Comparison of ENCODE assay signal across 6 cellular contexts in genomic region chr17:41784207-41784744, GRCh38. TPM values are rescaled to one million over a fixed set of nuclear protein-coding genes. Genes with fewer than 3 reads are reported as not detected.
A peak's percentile ranks its signal among the peaks of the same experiment; 100 is the strongest.
DNase-seq lines count a peak whose midpoint lies in the region; ATAC-seq and TF ChIP-seq lines count a peak whose summit lies in the region.

No MANE protein-coding gene starts in this region.

- H3K9ac ChIP-seq in smooth muscle cell (ENCODE audit: low read depth): peak overlapping the region; percentile 72

- H3K4me2 ChIP-seq in smooth muscle cell: peak overlapping the region; percentile 85

- DNase-seq in LNCaP clone FGC (ENCODE audit: low read depth) (peak; percentile 73), epithelial cell of proximal tubule (ENCODE audit: low read depth) (no peak), smooth muscle cell (lab: John Stamatoyannopoulos, UW; ENCODE audit: unreplicated experiment) (no peak)

- H2AFZ ChIP-seq in smooth muscle cell (ENCODE audit: low read depth): no peak overlapping the region

- peaks cover 22% of the 10 kb centered on the region for H3K4me1 ChIP-seq in smooth muscle cell (ENCODE audit: low read depth)

- H3K27me3 ChIP-seq in smooth muscle cell (ENCODE audit: low read depth): no peaks in the 10 kb centered on the region

- peaks cover 60% of the 10 kb centered on the region for H4K20me1 ChIP-seq in smooth muscle cell (ENCODE audit: low read depth)

- H3K9me3 ChIP-seq in smooth muscle cell (replicated peaks; ENCODE audit: low read depth): no peaks in the 10 kb centered on the region

- 18% methylated on average over 6 of the region's 6 CpGs for WGBS in smooth muscle cell (ENCODE audit: low lambda C conversion rate)

- peak overlapping the region; percentile 60 for H3K27ac ChIP-seq in smooth muscle cell (ENCODE audit: low read depth)

- H3K36me3 ChIP-seq in smooth muscle cell (ENCODE audit: low read depth): no peaks in the 10 kb centered on the region

- H3K4me3 ChIP-seq in LNCaP clone FGC (ENCODE audit: low read depth, low read length): peak overlapping the region; percentile 88
- H3K4me3 ChIP-seq in epithelial cell of proximal tubule (ENCODE audit: low read depth, low read length): peak overlapping the region; percentile 92
- H3K4me3 ChIP-seq in smooth muscle cell: peak overlapping the region; percentile 63

- TF ChIP-seq CTCF in LNCaP clone FGC (IDR thresholded peaks at IDR 0.05; ENCODE audit: control insufficient read depth, extremely low read depth, insufficient read depth) (no peak), epithelial cell of proximal tubule (conservative IDR thresholded peaks at IDR 0.05; ENCODE audit: low read depth, low read length) (no peak), smooth muscle cell (IDR thresholded peaks at IDR 0.05; ENCODE audit: borderline replicate concordance, insufficient read depth, poor library complexity, severe bottlenecking) (no peak)

- peaks cover 61% of the 10 kb centered on the region for H3K79me2 ChIP-seq in smooth muscle cell (ENCODE audit: low read depth)

- ATAC-seq in GM18873 (IDR thresholded peaks at IDR 0.05; ENCODE audit: low FRiP score, unreplicated experiment): no peak
- no peak for ATAC-seq in GM19023 (IDR thresholded peaks at IDR 0.05; ENCODE audit: unreplicated experiment)
- no peak for ATAC-seq in HG03139 (IDR thresholded peaks at IDR 0.05; ENCODE audit: unreplicated experiment)

- H3F3A ChIP-seq in smooth muscle cell (ENCODE audit: low read depth): peaks cover 10% of the 10 kb centered on the region

RNA-seq across cellular contexts. Expression of gene JUP, which starts 2.2 kb away (rescaled TPM):
- total RNA-seq in epithelial cell of proximal tubule (314 and 425 TPM in 2 replicates), smooth muscle cell (167 and 238 TPM in 2 replicates)
- polyA plus RNA-seq in smooth muscle cell: 124 and 277 TPM in 2 replicates

RNA-seq across cellular contexts. Expression of gene P3H4, which starts 27.5 kb away (rescaled TPM):
- total RNA-seq in epithelial cell of proximal tubule: 47.8 and 55.5 TPM in 2 replicates
- 77.4 and 98.6 TPM in 2 replicates for total RNA-seq in smooth muscle cell
- 149 and 186 TPM in 2 replicates for polyA plus RNA-seq in smooth muscle cell

RNA-seq across cellular contexts. Expression of gene FKBP10, which starts 28.5 kb away (rescaled TPM):
- total RNA-seq in epithelial cell of proximal tubule (106 and 143 TPM in 2 replicates), smooth muscle cell (603 and 724 TPM in 2 replicates)
- 253 and 289 TPM in 2 replicates for polyA plus RNA-seq in smooth muscle cell

RNA-seq across cellular contexts. Expression of gene HAP1, which starts 49.8 kb away (rescaled TPM):
- 0.06 and 0.14 TPM in 2 replicates for total RNA-seq in epithelial cell of proximal tubule
- 0.04 and 0.36 TPM in 2 replicates for total RNA-seq in smooth muscle cell
- polyA plus RNA-seq in smooth muscle cell: 0.54 and 0.73 TPM in 2 replicates

RNA-seq across cellular contexts. Expression of gene NT5C3B, which starts 51.8 kb away (rescaled TPM):
- total RNA-seq in epithelial cell of proximal tubule (67.6 and 70.8 TPM in 2 replicates), smooth muscle cell (38.4 and 46.8 TPM in 2 replicates)
- polyA plus RNA-seq in smooth muscle cell: 72.2 and 76.3 TPM in 2 replicates
